Comparison of ENCODE assay signal across 24 cellular contexts in genomic region chr6:72669324-72669723, GRCh38. TPM values are rescaled to one million over a fixed set of nuclear protein-coding genes. Genes with fewer than 3 reads are reported as not detected.
A peak's percentile ranks its signal among the peaks of the same experiment; 100 is the strongest.
DNase-seq lines count a peak whose midpoint lies in the region; ATAC-seq and TF ChIP-seq lines count a peak whose summit lies in the region.
"Had no signal": no experiment of that assay in that cellular context is flagged by ENCODE, and none has a peak within 500 bp of the region (broad histone marks: within the 10 kb centered on the region; RNA-seq: fewer than 3 reads in every experiment).

No MANE protein-coding gene starts in this region.

- no peaks in the 10 kb centered on the region for H3K9me3 ChIP-seq in DND-41 (ENCODE audit: insufficient read depth, low read length, severe bottlenecking)
- H3K9me3 ChIP-seq in endodermal cell (ENCODE audit: control insufficient read depth, low read length), result peaks cover 3% of the 10 kb centered on the region
- H3K9me3 ChIP-seq: breast epithelium, gastrocnemius medialis, SJSA1, upper lobe of left lung had no signal

- H3K36me3 ChIP-seq in DND-41 (ENCODE audit: insufficient read depth, low read length) (no peaks in the 10 kb centered on the region), endodermal cell (ENCODE audit: control insufficient read depth, insufficient read depth, low read length) (no peaks in the 10 kb centered on the region)
- H3K36me3 ChIP-seq: breast epithelium, gastrocnemius medialis, left ventricle myocardium inferior, SJSA1, upper lobe of left lung had no signal

- ATAC-seq in DND-41 (ENCODE audit: insufficient read depth, low read depth) (peak; percentile 73), HG03432 (IDR thresholded peaks at IDR 0.05; ENCODE audit: unreplicated experiment) (no peak)
- ATAC-seq: gastrocnemius medialis had no signal

- no peaks in the 10 kb centered on the region for H3K4me1 ChIP-seq in DND-41 (ENCODE audit: insufficient read depth, low read length)
- H3K4me1 ChIP-seq in endodermal cell (ENCODE audit: control insufficient read depth, insufficient read depth, low read length), result no peaks in the 10 kb centered on the region
- H3K4me1 ChIP-seq: breast epithelium, left ventricle myocardium inferior, SJSA1, upper lobe of left lung had no signal

- no peak overlapping the region for H3K4me2 ChIP-seq in DND-41 (ENCODE audit: insufficient read depth, low read length)
- H3K4me2 ChIP-seq: hepatocyte had no signal

- H3K4me3 ChIP-seq in DND-41 (ENCODE audit: low read depth in 1 of 2, low read length in 2 of 2), result no peak overlapping the region
- H3K4me3 ChIP-seq in endodermal cell (ENCODE audit: low read length), result no peak overlapping the region
- H3K4me3 ChIP-seq: breast epithelium, coronary artery, gastrocnemius medialis, hepatocyte, left ventricle myocardium inferior, SJSA1, upper lobe of left lung had no signal

- TF ChIP-seq CTCF in DND-41 (IDR thresholded peaks at IDR 0.05; ENCODE audit: borderline replicate concordance, extremely low read depth, low read length, poor library complexity, severe bottlenecking), result peak; percentile 14
- peak; percentile 49 for TF ChIP-seq CTCF in endodermal cell (conservative IDR thresholded peaks at IDR 0.05)

- no peaks in the 10 kb centered on the region for H3K9me3 Mint-ChIP-seq in endodermal cell

- peak; percentile 11 to 33 for DNase-seq in NCI-H524 (lab: John Stamatoyannopoulos, UW)
- DNase-seq in NCI-H524 treated with DMSO at 0.1 percent for 48 hours (lab: John Stamatoyannopoulos, UW), result no peak
- peak; percentile 16 for DNase-seq in DND-41
- peak; percentile 83 for DNase-seq in NCI-H82 (lab: John Stamatoyannopoulos, UW)
- DNase-seq in endodermal cell, result peak; percentile 61
- DNase-seq in kidney tubule cell (ENCODE audit: low spot score), result no peak
- DNase-seq in cortex of kidney (lab: John Stamatoyannopoulos, UW), result no peak
- DNase-seq: activated effector memory CD4-positive, alpha-beta T cell treated with Interleukin-2 at 50 U/mL for 16 hours; DMS153; gastrocnemius medialis; left ventricle myocardium inferior; NCI-H1417; NCI-H2107; NCI-H446 treated with DMSO at 0.1 percent for 48 hours; occipital lobe; stimulated activated CD8-positive, alpha-beta memory T cell treated with anti-CD3 and anti-CD28 coated beads, Interleukin-4, amount 100 ng/mL, for 48 hours; upper lobe of left lung had no signal

- H2AFZ ChIP-seq in DND-41 (ENCODE audit: low read depth, low read length), result no peak overlapping the region
- H2AFZ ChIP-seq: hepatocyte had no signal

- H3K79me2 ChIP-seq in DND-41 (ENCODE audit: insufficient read depth, low read length), result peaks cover 3% of the 10 kb centered on the region; the same call in 1 of the 2 replicates
- H3K79me2 ChIP-seq: hepatocyte had no signal

- no peak overlapping the region for H3K4me3 Mint-ChIP-seq in endodermal cell

- no peak overlapping the region for H3K9ac ChIP-seq in DND-41 (ENCODE audit: low read depth, low read length)
- H3K9ac ChIP-seq in endodermal cell (ENCODE audit: extremely low read depth, low read length, poor library complexity, severe bottlenecking), result no peak overlapping the region

- 75 to 94% methylated on average over 3 of the region's 3 CpGs for WGBS in endodermal cell (ENCODE audit: insufficient coverage in 1 of 2, insufficient read length in 1 of 2), 2 experiments

- H3K27ac Mint-ChIP-seq in endodermal cell, result no peak overlapping the region

- peaks cover 10% of the 10 kb centered on the region for H3K27me3 Mint-ChIP-seq in endodermal cell (ENCODE audit: insufficient read depth)

- H4K20me1 ChIP-seq in DND-41 (ENCODE audit: insufficient read depth, low read length), result peaks cover 8% of the 10 kb centered on the region; the same call in 1 of the 2 replicates

- H3K27me3 ChIP-seq in DND-41 (ENCODE audit: insufficient read depth, low read length, poor library complexity), result no peaks in the 10 kb centered on the region
- H3K27me3 ChIP-seq in endodermal cell (ENCODE audit: control insufficient read depth, insufficient read depth, low read length, poor library complexity, severe bottlenecking), result no peaks in the 10 kb centered on the region
- H3K27me3 ChIP-seq: breast epithelium, gastrocnemius medialis, hepatocyte, SJSA1, upper lobe of left lung had no signal

- H3K36me3 Mint-ChIP-seq in endodermal cell (ENCODE audit: low read depth), result no peaks in the 10 kb centered on the region

- H3K27ac ChIP-seq in DND-41 (ENCODE audit: low read length) (no peak overlapping the region), endodermal cell (ENCODE audit: low read depth, low read length) (no peak overlapping the region)
- H3K27ac ChIP-seq: 22Rv1, breast epithelium, coronary artery, gastrocnemius medialis, hepatocyte, left ventricle myocardium inferior, SJSA1, upper lobe of left lung had no signal

- H3K4me1 Mint-ChIP-seq in endodermal cell, result no peaks in the 10 kb centered on the region

RNA-seq across cellular contexts. Expression of gene KCNQ5, which starts 47.5 kb away (rescaled TPM):
- 1 to 10 TPM; 2.4 to 8.3 TPM for total RNA-seq in endodermal cell
- polyA plus RNA-seq in endodermal cell (2013, experiment 1 of 2), result 0.50 TPM
- 0.75 TPM for polyA plus RNA-seq in endodermal cell (2013, experiment 2 of 2)
- total RNA-seq: mesenteric fat pad had no signal

Comparison
In these comparisons a context has a peak if more than half of its experiments do, and no peak if none do; other contexts are left out.
1. DNase-seq: peak in NCI-H524 (2 of 2), DND-41 (single experiment), NCI-H82 (single experiment) and endodermal cell (single experiment); none in NCI-H524 treated with DMSO at 0.1 percent for 48 hours (single experiment), kidney tubule cell (single experiment) and cortex of kidney (single experiment).